22 cellular contexts compared by ENCODE assay signal in genomic region chr17:7426203-7426863, GRCh38. TPM values are rescaled to one million over a fixed set of nuclear protein-coding genes. Genes with fewer than 3 reads are reported as not detected.
DNase-seq lines count a peak whose midpoint lies in the region; ATAC-seq, FAIRE-seq and TF ChIP-seq lines count a peak whose summit lies in the region.
"Had no signal": no experiment of that assay in that cellular context is flagged by ENCODE, and none has a peak within 500 bp of the region (broad histone marks: within the 10 kb centered on the region; RNA-seq: fewer than 3 reads in every experiment).

No MANE protein-coding gene starts in this region.

- H3K4me3 ChIP-seq in HEK293 (ENCODE audit: low read depth, low read length) (no peak overlapping the region), astrocyte (ENCODE audit: insufficient read depth, low read depth, low read length) (no peak overlapping the region), neural progenitor cell (no peak overlapping the region), upper lobe of right lung (no peak overlapping the region)
- H3K4me3 ChIP-seq: HAP-1 had no signal

- H3K9me3 ChIP-seq in HEK293 (ENCODE audit: control insufficient read depth, insufficient read depth, low read depth, low read length) (no peaks in the 10 kb centered on the region), astrocyte (ENCODE audit: insufficient read depth, low read depth, low read length) (no peaks in the 10 kb centered on the region), neural progenitor cell (ENCODE audit: low read depth) (no peaks in the 10 kb centered on the region), upper lobe of right lung (no peaks in the 10 kb centered on the region)
- H3K9me3 ChIP-seq: HAP-1 had no signal

- H3K27ac Mint-ChIP-seq in astrocyte (ENCODE audit: unreplicated experiment): no peak overlapping the region
- peak overlapping the region; percentile 8 for H3K27ac Mint-ChIP-seq in neural progenitor cell
- H3K27ac Mint-ChIP-seq in natural killer cell treated with Interleukin-12 subunit alpha and Interleukin-12 subunit beta and Interleukin-15 and Interleukin-18, amount 100 ng/mL, for 72 hours: no peak overlapping the region
- H3K27ac Mint-ChIP-seq: CD4-positive, alpha-beta memory T cell had no signal

- H3K27me3 Mint-ChIP-seq in astrocyte (ENCODE audit: low read depth, unreplicated experiment) (peaks cover 5% of the 10 kb centered on the region), neural progenitor cell (ENCODE audit: insufficient read depth, low read depth) (peaks cover 17% of the 10 kb centered on the region)
- H3K27me3 Mint-ChIP-seq in natural killer cell treated with Interleukin-12 subunit alpha and Interleukin-12 subunit beta and Interleukin-15 and Interleukin-18, amount 100 ng/mL, for 72 hours: no peaks in the 10 kb centered on the region

- H4K20me1 ChIP-seq in astrocyte (ENCODE audit: insufficient read depth, low read length) (no peaks in the 10 kb centered on the region), neural progenitor cell (ENCODE audit: low read depth) (no peaks in the 10 kb centered on the region)

- peaks cover 2% of the 10 kb centered on the region for H3K9me3 Mint-ChIP-seq in astrocyte (ENCODE audit: unreplicated experiment)
- no peaks in the 10 kb centered on the region for H3K9me3 Mint-ChIP-seq in neural progenitor cell
- H3K9me3 Mint-ChIP-seq in natural killer cell treated with Interleukin-12 subunit alpha and Interleukin-12 subunit beta and Interleukin-15 and Interleukin-18, amount 100 ng/mL, for 72 hours: no peaks in the 10 kb centered on the region
- H3K9me3 Mint-ChIP-seq: CD4-positive, alpha-beta memory T cell had no signal

- H3K4me2 ChIP-seq in astrocyte (ENCODE audit: low read length): no peak overlapping the region
- H3K4me2 ChIP-seq in neural progenitor cell: no peak overlapping the region

- POLR2A ChIA-PET in HEK293 (lab: Yijun Ruan, JAX): interaction anchor here (2.1 kb wide), 1 partner anchor 22 kb away, joined by 9 read pairs; the partner anchor contains the start of gene TMEM256

- peak; percentile 4 for ATAC-seq in upper lobe of right lung
- ATAC-seq in natural killer cell treated with Interleukin-12 subunit alpha and Interleukin-12 subunit beta and Interleukin-15 and Interleukin-18, amount 100 ng/mL, for 72 hours: no peak
- ATAC-seq in GM21526 (IDR thresholded peaks at IDR 0.05; ENCODE audit: low FRiP score, unreplicated experiment): no peak

- no peaks in the 10 kb centered on the region for H3K4me1 Mint-ChIP-seq in astrocyte (ENCODE audit: low read depth, unreplicated experiment)
- H3K4me1 Mint-ChIP-seq in neural progenitor cell: peaks cover 5% of the 10 kb centered on the region
- no peaks in the 10 kb centered on the region for H3K4me1 Mint-ChIP-seq in natural killer cell treated with Interleukin-12 subunit alpha and Interleukin-12 subunit beta and Interleukin-15 and Interleukin-18, amount 100 ng/mL, for 72 hours (ENCODE audit: low read depth in 2 of 2)

- no peak for DNase-seq in astrocyte (ENCODE audit: low read depth)
- DNase-seq in neural progenitor cell (ENCODE audit: low spot score): no peak
- DNase-seq in upper lobe of right lung: no peak
- no peak for DNase-seq in natural killer cell treated with Interleukin-12 subunit alpha and Interleukin-12 subunit beta and Interleukin-15 and Interleukin-18, amount 100 ng/mL, for 72 hours (ENCODE audit: low spot score)
- DNase-seq: C1 segment of cervical spinal cord, Calu3, COR-L47, DMS53, DMS79 treated with DMSO at 0.1 percent for 48 hours, GF-D8, GOT3 had no signal

- H3K27ac ChIP-seq in HEK293 (ENCODE audit: extremely low read depth, low read depth, low read length) (no peak overlapping the region), astrocyte (ENCODE audit: low read depth, low read length) (no peak overlapping the region), neural progenitor cell (no peak overlapping the region), upper lobe of right lung (no peak overlapping the region)

- no peak overlapping the region for H2AFZ ChIP-seq in astrocyte (ENCODE audit: low read depth, low read length)
- no peak overlapping the region for H2AFZ ChIP-seq in neural progenitor cell (replicated peaks)

- CTCF ChIA-PET in HEK293 (lab: Yijun Ruan, JAX): interaction anchor here (0.6 to 1.2 kb wide), 3 partner anchors 11 to 248 kb away, joined by 3 to 9 read pairs (median 3); no protein-coding TSS in a partner anchor

- H3K4me1 ChIP-seq in HEK293 (ENCODE audit: control insufficient read depth, insufficient read depth, low read length) (no peaks in the 10 kb centered on the region), astrocyte (ENCODE audit: insufficient read depth, low read length) (no peaks in the 10 kb centered on the region), neural progenitor cell (no peaks in the 10 kb centered on the region), upper lobe of right lung (no peaks in the 10 kb centered on the region)
- H3K4me1 ChIP-seq: HAP-1 had no signal

- H3K27me3 ChIP-seq in astrocyte (ENCODE audit: insufficient read depth, low read length): no peaks in the 10 kb centered on the region
- H3K27me3 ChIP-seq in neural progenitor cell: no peaks in the 10 kb centered on the region
- H3K27me3 ChIP-seq in upper lobe of right lung: no peaks in the 10 kb centered on the region

- H3K79me2 ChIP-seq in astrocyte (ENCODE audit: insufficient read depth, low read length): no peaks in the 10 kb centered on the region
- H3K79me2 ChIP-seq in neural progenitor cell (ENCODE audit: low read depth): no peaks in the 10 kb centered on the region

- H3K36me3 ChIP-seq in HEK293 (ENCODE audit: control insufficient read depth in 2 of 2, insufficient read depth in 1 of 2, low read length in 2 of 2) (no peaks in the 10 kb centered on the region), astrocyte (ENCODE audit: insufficient read depth, low read length) (no peaks in the 10 kb centered on the region), neural progenitor cell (no peaks in the 10 kb centered on the region), upper lobe of right lung (no peaks in the 10 kb centered on the region)
- H3K36me3 ChIP-seq: HAP-1 had no signal

- peaks cover 3% of the 10 kb centered on the region for H3K36me3 Mint-ChIP-seq in astrocyte (ENCODE audit: low read depth, unreplicated experiment)
- no peaks in the 10 kb centered on the region for H3K36me3 Mint-ChIP-seq in neural progenitor cell
- H3K36me3 Mint-ChIP-seq in natural killer cell treated with Interleukin-12 subunit alpha and Interleukin-12 subunit beta and Interleukin-15 and Interleukin-18, amount 100 ng/mL, for 72 hours: no peaks in the 10 kb centered on the region
- H3K36me3 Mint-ChIP-seq: CD4-positive, alpha-beta memory T cell had no signal

- no peaks in the 10 kb centered on the region for H3F3A ChIP-seq in neural progenitor cell (ENCODE audit: low read depth)

- no peak for FAIRE-seq in astrocyte (lab: Jason Lieb, UNC)
- FAIRE-seq: GM12891, GM18507, H54 had no signal

- intact Hi-C loops in upper lobe of right lung (cut with DNase I): no loop called here

- H3K4me3 Mint-ChIP-seq in astrocyte (ENCODE audit: unreplicated experiment) (peak overlapping the region; percentile 45), neural progenitor cell (peak overlapping the region; percentile 12)
- no peak overlapping the region for H3K4me3 Mint-ChIP-seq in natural killer cell treated with Interleukin-12 subunit alpha and Interleukin-12 subunit beta and Interleukin-15 and Interleukin-18, amount 100 ng/mL, for 72 hours
- H3K4me3 Mint-ChIP-seq: CD4-positive, alpha-beta memory T cell had no signal

- TF ChIP-seq CTCF in HEK293 (tag by site-specific recombination; IDR thresholded peaks at IDR 0.05): no peak
- TF ChIP-seq CTCF in astrocyte (IDR thresholded peaks at IDR 0.05; ENCODE audit: insufficient read depth, low read depth, low read length): no peak
- no peak for TF ChIP-seq CTCF in neural progenitor cell (IDR thresholded peaks at IDR 0.05)
- no peak for TF ChIP-seq CTCF in upper lobe of right lung (IDR thresholded peaks at IDR 0.05)

- H3K9ac ChIP-seq in astrocyte (ENCODE audit: low read length) (no peak overlapping the region), neural progenitor cell (no peak overlapping the region)

TF ChIP-seq in HEK293, 187 proteins besides CTCF, POLR2A, EP300 and RAD21:
- TF ChIP-seq ZNF157 (tag by site-specific recombination; IDR thresholded peaks at IDR 0.05) (peak; percentile 65), ZNF24 (tag by site-specific recombination; IDR thresholded peaks at IDR 0.05) (no peak), ZBTB48 (tag by site-specific recombination; IDR thresholded peaks at IDR 0.05) (no peak), SP7 (tag by site-specific recombination; IDR thresholded peaks at IDR 0.05) (no peak), HOXA7 (CRISPR knock-in tag; IDR thresholded peaks at IDR 0.05; ENCODE audit: borderline replicate concordance) (no peak), ZNF768 (tag by site-specific recombination; IDR thresholded peaks at IDR 0.05) (no peak)

RNA-seq across cellular contexts. Expression of gene SPEM2, which starts 0.9 kb away (rescaled TPM):
- total RNA-seq in astrocyte (0.14 and 0.17 TPM in 2 replicates), neural progenitor cell (ENCODE audit: low replicate concordance) (not detected in 2 replicates), upper lobe of right lung (not detected)
- total RNA-seq in natural killer cell treated with Interleukin-12 subunit alpha and Interleukin-12 subunit beta and Interleukin-15 and Interleukin-18, amount 100 ng/mL, for 72 hours: not detected
- total RNA-seq: A172; Calu3; CD4-positive, alpha-beta memory T cell; Daoy; G401 had no signal

RNA-seq across cellular contexts. Expression of gene SPEM3, which starts 2.3 kb away (rescaled TPM):
- total RNA-seq in astrocyte (0.07 TPM in 1 of 2 replicates, not detected in the other), neural progenitor cell (ENCODE audit: low replicate concordance) (not detected in 2 replicates), upper lobe of right lung (not detected)
- not detected for total RNA-seq in natural killer cell treated with Interleukin-12 subunit alpha and Interleukin-12 subunit beta and Interleukin-15 and Interleukin-18, amount 100 ng/mL, for 72 hours
- total RNA-seq: A172; A673; Calu3; CD4-positive, alpha-beta memory T cell; Daoy; G401 had no signal

RNA-seq across cellular contexts. Expression of gene SPEM1, which starts 6.2 kb away (rescaled TPM):
- total RNA-seq in astrocyte: 0.23 TPM in 1 of 2 replicates, not detected in the other
- total RNA-seq in neural progenitor cell (ENCODE audit: low replicate concordance): not detected in 2 replicates
- total RNA-seq in upper lobe of right lung: not detected
- total RNA-seq in natural killer cell treated with Interleukin-12 subunit alpha and Interleukin-12 subunit beta and Interleukin-15 and Interleukin-18, amount 100 ng/mL, for 72 hours: not detected
- total RNA-seq: A172; Calu3; CD4-positive, alpha-beta memory T cell; Daoy; G401 had no signal

RNA-seq across cellular contexts. Expression of gene TMEM102, which starts 8.9 kb away (rescaled TPM):
- total RNA-seq in astrocyte: 10.7 and 11.8 TPM in 2 replicates
- total RNA-seq in neural progenitor cell (ENCODE audit: low replicate concordance): 1.0 and 1.6 TPM in 2 replicates
- total RNA-seq in upper lobe of right lung: 7.4 TPM
- total RNA-seq in natural killer cell treated with Interleukin-12 subunit alpha and Interleukin-12 subunit beta and Interleukin-15 and Interleukin-18, amount 100 ng/mL, for 72 hours: 10 to 100 TPM; 11.2 to 14.2 TPM

RNA-seq across cellular contexts. Expression of gene FGF11, which starts 13.0 kb away (rescaled TPM):
- total RNA-seq in astrocyte (22.4 and 30.7 TPM in 2 replicates), neural progenitor cell (ENCODE audit: low replicate concordance) (7.6 and 14.9 TPM in 2 replicates), upper lobe of right lung (1.1 TPM)
- total RNA-seq in natural killer cell treated with Interleukin-12 subunit alpha and Interleukin-12 subunit beta and Interleukin-15 and Interleukin-18, amount 100 ng/mL, for 72 hours: 1 to 10 TPM; 1.9 to 4.5 TPM
- total RNA-seq: A172 had no signal
